ENCODE assay signal across 1 cellular context in the genomic region with DNA sequence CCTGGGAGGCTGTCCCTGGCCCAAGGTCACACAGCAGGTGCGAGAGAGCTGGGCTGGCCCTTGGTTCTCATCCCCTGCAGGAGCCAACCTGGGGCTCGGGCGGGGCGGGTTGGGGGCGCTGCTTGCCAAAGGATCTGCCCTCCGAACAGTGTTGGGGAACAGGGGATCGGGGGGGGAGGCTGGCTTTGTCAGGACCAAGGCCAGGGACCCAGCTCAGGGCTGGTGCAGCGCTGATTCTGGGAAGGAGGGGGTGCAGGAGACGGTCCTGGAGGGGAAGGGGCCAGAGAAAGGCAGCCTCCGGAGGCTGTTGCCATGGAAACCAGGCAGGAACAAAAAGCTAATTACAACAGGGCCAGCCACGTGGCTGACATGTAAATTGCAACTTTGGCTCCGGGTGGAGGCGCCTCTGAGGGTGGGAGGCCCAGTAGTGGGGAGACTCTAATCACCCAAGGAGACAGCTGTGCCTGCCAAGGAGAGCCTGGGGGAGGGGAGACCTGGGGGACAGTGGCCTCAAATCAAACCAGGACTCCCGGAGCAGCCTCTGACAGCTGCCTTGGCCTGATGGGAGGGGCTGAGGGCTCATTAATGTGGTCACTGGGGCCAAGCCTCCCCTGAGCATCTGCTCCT.
TF ChIP-seq lines count a peak whose summit lies in the region.

No MANE protein-coding gene starts in this region.

TF ChIP-seq in H1, 55 proteins besides CTCF, POLR2A, EP300 and RAD21:
- TF ChIP-seq BRCA1 (IDR thresholded peaks at IDR 0.05; ENCODE audit: low read depth, low read length) (no peak), YY1 (IDR thresholded peaks at IDR 0.05; ENCODE audit: low read depth, low read length) (no peak), CTBP2 (IDR thresholded peaks at IDR 0.05; ENCODE audit: borderline replicate concordance, insufficient read depth, insufficient read length, low read length) (no peak), CHD2 (IDR thresholded peaks at IDR 0.05; ENCODE audit: low read length) (no peak), BCL11A (IDR thresholded peaks at IDR 0.05; ENCODE audit: low read depth in 2 of 2, low read length in 2 of 2) (no peak), RNF2 (IDR thresholded peaks at IDR 0.05; ENCODE audit: borderline replicate concordance, low read depth, low read length, missing control alignments, poor library complexity, severe bottlenecking) (no peak), JUN (IDR thresholded peaks at IDR 0.05; ENCODE audit: low read depth, low read length) (no peak), KDM5A (IDR thresholded peaks at IDR 0.05; ENCODE audit: low read length) (no peak), MAFK (IDR thresholded peaks at IDR 0.05; ENCODE audit: low read depth, low read length) (no peak), CREB1 (IDR thresholded peaks at IDR 0.05) (no peak), RXRA (IDR thresholded peaks at IDR 0.05; ENCODE audit: insufficient read depth, low read depth, low read length) (no peak), TAF1 (IDR thresholded peaks at IDR 0.05; ENCODE audit: low read depth, low read length) (no peak), SIRT6 (IDR thresholded peaks at IDR 0.05; ENCODE audit: low read length) (no peak), HDAC2 (IDR thresholded peaks at IDR 0.05; ENCODE audit: borderline replicate concordance in 1 of 2, low read depth in 2 of 2, low read length in 2 of 2) (peak in 1 of 2 experiments; percentile 79; a peak in 1 of 4 replicates), SIN3A (conservative IDR thresholded peaks at IDR 0.05 in 1 of 2, IDR thresholded peaks at IDR 0.05 in 1 of 2; ENCODE audit: low read depth in 1 of 2, low read length in 2 of 2) (peak; percentile 74 to 94; a peak in 3 of 4 replicates), FOSL1 (IDR thresholded peaks at IDR 0.05; ENCODE audit: insufficient read depth, low read depth, low read length) (no peak), EZH2 (IDR thresholded peaks at IDR 0.05; ENCODE audit: low read depth, low read length, severe bottlenecking) (no peak), GABPA (IDR thresholded peaks at IDR 0.05; ENCODE audit: borderline replicate concordance, insufficient read depth, low read length) (no peak), TEAD4 (IDR thresholded peaks at IDR 0.05; ENCODE audit: low read depth, low read length) (no peak), CBX8 (IDR thresholded peaks at IDR 0.05; ENCODE audit: borderline replicate concordance, low read depth, low read length) (no peak), RFX5 (IDR thresholded peaks at IDR 0.05; ENCODE audit: borderline replicate concordance, low read depth, low read length) (peak; percentile 62; the same call in 1 of the 2 replicates), SAP30 (IDR thresholded peaks at IDR 0.05; ENCODE audit: insufficient read depth, insufficient replicate concordance, low read length) (peak; percentile 94), CHD1 (IDR thresholded peaks at IDR 0.05; ENCODE audit: low read depth, low read length) (no peak), SP4 (IDR thresholded peaks at IDR 0.05; ENCODE audit: low read length) (no peak), CEBPB (IDR thresholded peaks at IDR 0.05; ENCODE audit: low read depth, low read length) (no peak), SP1 (IDR thresholded peaks at IDR 0.05; ENCODE audit: low read depth, low read length) (no peak), ZNF274 (IDR thresholded peaks at IDR 0.05; ENCODE audit: borderline replicate concordance, extremely low read depth, low read length) (no peak), BACH1 (IDR thresholded peaks at IDR 0.05; ENCODE audit: low read length) (no peak), SP2 (IDR thresholded peaks at IDR 0.05; ENCODE audit: low read length) (no peak)
- TF ChIP-seq, protein P1, sequence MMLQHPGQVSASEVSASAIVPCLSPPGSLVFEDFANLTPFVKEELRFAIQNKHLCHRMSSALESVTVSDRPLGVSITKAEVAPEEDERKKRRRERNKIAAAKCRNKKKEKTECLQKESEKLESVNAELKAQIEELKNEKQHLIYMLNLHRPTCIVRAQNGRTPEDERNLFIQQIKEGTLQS (IDR thresholded peaks at IDR 0.05; ENCODE audit: insufficient read depth, low read depth, low read length), result no peak
- TF ChIP-seq, protein P2, sequence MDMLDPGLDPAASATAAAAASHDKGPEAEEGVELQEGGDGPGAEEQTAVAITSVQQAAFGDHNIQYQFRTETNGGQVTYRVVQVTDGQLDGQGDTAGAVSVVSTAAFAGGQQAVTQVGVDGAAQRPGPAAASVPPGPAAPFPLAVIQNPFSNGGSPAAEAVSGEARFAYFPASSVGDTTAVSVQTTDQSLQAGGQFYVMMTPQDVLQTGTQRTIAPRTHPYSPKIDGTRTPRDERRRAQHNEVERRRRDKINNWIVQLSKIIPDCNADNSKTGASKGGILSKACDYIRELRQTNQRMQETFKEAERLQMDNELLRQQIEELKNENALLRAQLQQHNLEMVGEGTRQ (IDR thresholded peaks at IDR 0.05; ENCODE audit: low read length), result 0 out of 2 replicates have a peak, but pooled peaks have one; percentile 23
- TF ChIP-seq, protein P3, sequence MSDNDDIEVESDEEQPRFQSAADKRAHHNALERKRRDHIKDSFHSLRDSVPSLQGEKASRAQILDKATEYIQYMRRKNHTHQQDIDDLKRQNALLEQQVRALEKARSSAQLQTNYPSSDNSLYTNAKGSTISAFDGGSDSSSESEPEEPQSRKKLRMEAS (IDR thresholded peaks at IDR 0.05), result peak; percentile 90
